8 cellular contexts compared by ENCODE assay signal in the genomic region with DNA sequence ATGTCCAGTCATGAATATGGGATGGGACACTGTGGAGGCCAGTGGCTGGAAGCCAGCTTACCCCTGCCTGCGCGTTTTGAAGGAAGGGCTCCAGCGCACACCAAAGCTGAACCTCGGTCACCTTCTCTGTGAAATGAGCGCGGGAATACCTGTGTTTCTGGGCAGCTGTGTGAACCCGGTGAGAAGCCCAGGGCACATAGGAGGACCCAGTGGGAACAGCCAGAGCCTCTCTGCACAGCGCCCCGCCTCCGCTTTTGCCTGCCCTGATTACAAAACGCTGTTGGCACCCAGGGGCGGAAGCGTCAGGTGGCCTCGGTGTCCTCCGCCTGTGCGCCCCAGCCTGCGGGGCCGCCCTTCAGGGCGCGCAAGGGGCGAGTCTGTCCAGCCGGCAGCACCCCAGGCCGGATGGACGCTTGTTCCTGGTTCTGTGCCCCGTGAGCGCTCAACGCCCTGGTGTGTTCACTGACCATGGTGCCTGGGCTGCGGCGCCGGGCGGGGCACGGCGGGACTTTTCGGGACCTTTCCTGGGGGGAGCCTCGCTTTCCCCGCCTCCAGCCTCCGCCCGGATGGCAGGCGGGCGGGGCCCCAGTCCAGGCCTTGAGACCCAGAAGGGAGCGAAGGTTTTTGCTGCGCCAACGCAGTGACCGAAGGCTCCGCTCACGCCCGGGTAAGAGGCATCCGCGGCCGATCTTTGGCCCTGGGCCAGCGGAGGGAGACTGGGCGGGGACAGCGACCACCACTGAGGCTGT. TPM values are rescaled to one million over a fixed set of nuclear protein-coding genes. Genes with fewer than 3 reads are reported as not detected.
DNase-seq lines count a peak whose midpoint lies in the region; ATAC-seq and TF ChIP-seq lines count a peak whose summit lies in the region.

A gene (plus strand): TSS at position 588 of the 749 bp plus-strand sequence. CDS start 23,895 bp downstream, outside the sequence.

- peaks cover 40% of the 10 kb centered on the region for H3K27me3 Mint-ChIP-seq in progenitor cell of endocrine pancreas

- TF ChIP-seq CTCF in BE2C (IDR thresholded peaks at IDR 0.05; ENCODE audit: low read depth, low read length) (no peak), cardiac muscle cell (IDR thresholded peaks at IDR 0.05; ENCODE audit: low read depth, low read length) (no peak), progenitor cell of endocrine pancreas (IDR thresholded peaks at IDR 0.05; ENCODE audit: unreplicated experiment) (no peak)

- DNase-seq in BE2C: peak; percentile 59
- DNase-seq in SJSA1 (ENCODE audit: low read depth in 1 of 2, low spot score in 2 of 2): peak; percentile 48 to 52
- DNase-seq in activated naive CD4-positive, alpha-beta T cell treated with anti-CD3 and anti-CD28 coated beads, Interleukin-2, amount 50 U/mL, for 72 hours (ENCODE audit: low spot score in 2 of 2): peak; percentile 67 to 87
- peak; percentile 64 to 71 for DNase-seq in cardiac muscle cell (ENCODE audit: low read depth in 1 of 2, low spot score in 1 of 2)
- peak; percentile 43 for DNase-seq in progenitor cell of endocrine pancreas (ENCODE audit: low spot score, unreplicated experiment)
- DNase-seq in ureter (ENCODE audit: low spot score): peak; percentile 86

- H3K27me3 ChIP-seq in BE2C (peaks cover 25% of the 10 kb centered on the region), SJSA1 (replicated peaks) (no peaks in the 10 kb centered on the region), cardiac muscle cell (peaks cover 88% of the 10 kb centered on the region)

- H3K27ac ChIP-seq in SJSA1 (no peak within 1 kb of the TSS), cardiac muscle cell (no peak within 1 kb of the TSS)

- peak within 1 kb of the TSS; percentile 89 to 92 for H3K27ac Mint-ChIP-seq in activated naive CD4-positive, alpha-beta T cell treated with anti-CD3 and anti-CD28 coated beads, Interleukin-2, amount 50 U/mL, for 72 hours
- peak within 1 kb of the TSS; percentile 97 for H3K27ac Mint-ChIP-seq in progenitor cell of endocrine pancreas

- H3K9me3 Mint-ChIP-seq in activated naive CD4-positive, alpha-beta T cell treated with anti-CD3 and anti-CD28 coated beads, Interleukin-2, amount 50 U/mL, for 72 hours: peaks cover 0 to 8% of the 10 kb centered on the region in 2 donors
- H3K9me3 Mint-ChIP-seq in progenitor cell of endocrine pancreas (ENCODE audit: low read depth): no peaks in the 10 kb centered on the region

- peak; percentile 57 for ATAC-seq in GM19043 (IDR thresholded peaks at IDR 0.05; ENCODE audit: low read depth, unreplicated experiment)
- peak; percentile 64 for ATAC-seq in HG03342 (IDR thresholded peaks at IDR 0.05; ENCODE audit: unreplicated experiment)
- ATAC-seq in activated naive CD4-positive, alpha-beta T cell treated with anti-CD3 and anti-CD28 coated beads, Interleukin-2, amount 50 U/mL, for 72 hours: peak; percentile 76 to 77

- H3K4me1 ChIP-seq in BE2C: no peaks in the 10 kb centered on the region
- peaks cover 29% of the 10 kb centered on the region for H3K4me1 ChIP-seq in SJSA1 (replicated peaks)
- H3K4me1 ChIP-seq in cardiac muscle cell (ENCODE audit: low read depth): no peaks in the 10 kb centered on the region

- peaks cover 7% of the 10 kb centered on the region for H3K4me1 Mint-ChIP-seq in progenitor cell of endocrine pancreas (ENCODE audit: low read depth)

- peaks cover 28 to 29% of the 10 kb centered on the region in 2 donors for H3K36me3 Mint-ChIP-seq in activated naive CD4-positive, alpha-beta T cell treated with anti-CD3 and anti-CD28 coated beads, Interleukin-2, amount 50 U/mL, for 72 hours
- H3K36me3 Mint-ChIP-seq in progenitor cell of endocrine pancreas (ENCODE audit: insufficient read depth): no peaks in the 10 kb centered on the region

- H3K9me3 ChIP-seq in BE2C (no peaks in the 10 kb centered on the region), SJSA1 (replicated peaks) (no peaks in the 10 kb centered on the region), cardiac muscle cell (ENCODE audit: low read depth) (no peaks in the 10 kb centered on the region)

- no peaks in the 10 kb centered on the region for H3K36me3 ChIP-seq in BE2C
- no peaks in the 10 kb centered on the region for H3K36me3 ChIP-seq in SJSA1
- H3K36me3 ChIP-seq in cardiac muscle cell: no peaks in the 10 kb centered on the region

- H3K4me3 Mint-ChIP-seq in progenitor cell of endocrine pancreas (ENCODE audit: low read depth): peak within 1 kb of the TSS; percentile 94

- H3K4me3 ChIP-seq in BE2C (ENCODE audit: low read depth, low read length) (peak within 1 kb of the TSS; percentile 59), SJSA1 (peak within 1 kb of the TSS; percentile 47), cardiac muscle cell (peak within 1 kb of the TSS; percentile 41)

RNA-seq across cellular contexts. Expression of the gene that starts here (rescaled TPM):
- 7.8 TPM for polyA plus RNA-seq in BE2C (2012; ENCODE audit: insufficient read depth, insufficient read length, low read depth)
- 4.6 and 4.7 TPM in 2 replicates for total RNA-seq in SJSA1 (2014; rRNA removed; shearing (Covaris generic))
- total RNA-seq in activated naive CD4-positive, alpha-beta T cell treated with anti-CD3 and anti-CD28 coated beads, Interleukin-2, amount 50 U/mL, for 72 hours: 100 to 1,000 TPM in 1 of 2 donors, 10 to 100 TPM in 1; 98.6 to 114 TPM
- 0.95 and 1.3 TPM in 2 replicates for total RNA-seq in cardiac muscle cell
- 0.73 and 3.3 TPM in 2 replicates for polyA plus RNA-seq in cardiac muscle cell
- 35.6 and 39.3 TPM in 2 replicates for total RNA-seq in progenitor cell of endocrine pancreas
- total RNA-seq in ureter: 51.6 TPM
